10 cellular contexts compared by ENCODE assay signal in genomic region chr12:6684609-6685008, GRCh38. TPM values are rescaled to one million over a fixed set of nuclear protein-coding genes. Genes with fewer than 3 reads are reported as not detected.
DNase-seq lines count a peak whose midpoint lies in the region; ATAC-seq and TF ChIP-seq lines count a peak whose summit lies in the region.
"Had no signal": no experiment of that assay in that cellular context is flagged by ENCODE, and none has a peak within 500 bp of the region (broad histone marks: within the 10 kb centered on the region; RNA-seq: fewer than 3 reads in every experiment).

No MANE protein-coding gene starts in this region.

- no peak overlapping the region for H3K23ac ChIP-seq in IMR-90 (ENCODE audit: low read depth, low read length)

- peaks cover 25% of the 10 kb centered on the region for H3K4me1 Mint-ChIP-seq in neural progenitor cell

- H3K9me1 ChIP-seq in IMR-90 (ENCODE audit: insufficient read depth, low read length) = no peaks in the 10 kb centered on the region

- dilution Hi-C loops in IMR-90 (cut with HindIII; ENCODE audit: low sequenced_read_pairs, unreplicated experiment) = no loop called here

- no peaks in the 10 kb centered on the region for H3K27me3 ChIP-seq in IMR-90 (ENCODE audit: control insufficient read depth, insufficient read depth, low read length)
- no peaks in the 10 kb centered on the region for H3K27me3 ChIP-seq in neural progenitor cell

- no peak overlapping the region for H2AK5ac ChIP-seq in IMR-90 (ENCODE audit: low read depth, low read length)

- in situ Hi-C loops in IMR-90 (cut with MboI; ENCODE audit: low sequenced_read_pairs) (loop anchor here (10.0 kb wide), 1 partner anchor 110 kb away; no protein-coding TSS in a partner anchor), SK-MEL-5 (cut with HindIII; ENCODE audit: low pct_unique_long_range_greater_than_20kb, low sequenced_read_pairs) (no loop called here)

- H3K27ac Mint-ChIP-seq in neural progenitor cell = no peak overlapping the region

- no peak overlapping the region for H3K27ac ChIP-seq in IMR-90 (ENCODE audit: insufficient read depth, low read length)
- no peak overlapping the region for H3K27ac ChIP-seq in neural progenitor cell

- peaks cover under 1% of the 10 kb centered on the region for H3K27me3 Mint-ChIP-seq in neural progenitor cell (ENCODE audit: insufficient read depth, low read depth)

- H3F3A ChIP-seq in neural progenitor cell (ENCODE audit: low read depth) = peaks cover 27% of the 10 kb centered on the region

- H4K20me1 ChIP-seq in IMR-90 (ENCODE audit: insufficient read depth, low read length) (peaks cover 36% of the 10 kb centered on the region; the same call in 1 of the 2 replicates), neural progenitor cell (ENCODE audit: low read depth) (peaks cover 37% of the 10 kb centered on the region)

- H3K4me3 ChIP-seq in IMR-90 (ENCODE audit: insufficient read depth, low read depth, low read length) (no peak overlapping the region), neural progenitor cell (no peak overlapping the region)

- no peak overlapping the region for H3K14ac ChIP-seq in IMR-90 (replicated peaks; ENCODE audit: low read depth, low read length)

- H2AFZ ChIP-seq in IMR-90 (replicated peaks; ENCODE audit: low read length, poor library complexity) = no peak overlapping the region
- no peak overlapping the region for H2AFZ ChIP-seq in neural progenitor cell (replicated peaks)

- H3K9me3 ChIP-seq in IMR-90 (ENCODE audit: control insufficient read depth, insufficient read depth, low read length) = no peaks in the 10 kb centered on the region
- no peaks in the 10 kb centered on the region for H3K9me3 ChIP-seq in neural progenitor cell (ENCODE audit: low read depth)

- no peak overlapping the region for H3K56ac ChIP-seq in IMR-90 (ENCODE audit: extremely low read depth, insufficient read depth, low read length)

- H2BK120ac ChIP-seq in IMR-90 (ENCODE audit: low read depth, low read length) = no peak overlapping the region

- no CpG with 5 or more reads among the region's 6 CpGs for WGBS in IMR-90 (ENCODE audit: extremely low coverage in 2 of 2, insufficient read length in 1 of 2), 2 experiments

- no peak overlapping the region for H2BK20ac ChIP-seq in IMR-90 (ENCODE audit: low read depth, low read length)

- CTCF ChIA-PET in IMR-90 (lab: Yijun Ruan, JAX) = interaction anchor here (0.9 to 1.0 kb wide), 3 partner anchors 15 to 66 kb away, joined by 3 read pairs; no protein-coding TSS in a partner anchor

- BruUV-seq in IMR-90 (replicated peaks; lab: Mats Ljungman, UMichigan) = no TSS peak

- H2BK5ac ChIP-seq in IMR-90 (ENCODE audit: low read depth, low read length, poor library complexity, severe bottlenecking) = no peak overlapping the region

- no peak overlapping the region for H3K4me3 Mint-ChIP-seq in neural progenitor cell

- H3K36me3 ChIP-seq in IMR-90 (ENCODE audit: control insufficient read depth, insufficient read depth, low read length) (peaks cover 11% of the 10 kb centered on the region), neural progenitor cell (peaks cover 4% of the 10 kb centered on the region)

- no peak overlapping the region for H2AK9ac ChIP-seq in IMR-90 (replicated peaks; ENCODE audit: low read depth, low read length, poor library complexity)

- ATAC-seq in IMR-90 (ENCODE audit: low read depth) = no peak
- no peak for ATAC-seq in GM18867 (IDR thresholded peaks at IDR 0.05; ENCODE audit: unreplicated experiment)
- no peak for ATAC-seq in GM18868 (IDR thresholded peaks at IDR 0.05; ENCODE audit: unreplicated experiment)

- peak; percentile 42 for TF ChIP-seq RAD21 in IMR-90 (IDR thresholded peaks at IDR 0.05; ENCODE audit: low read length)

- peak; percentile 30 for DNase-seq in DMS114 treated with DMSO at 0.1 percent for 48 hours (lab: John Stamatoyannopoulos, UW; ENCODE audit: unreplicated experiment)
- DNase-seq in IMR-90 = peak; percentile 16
- DNase-seq in SK-MEL-5 (ENCODE audit: low read depth, low spot score) = peak; percentile 65
- peak; percentile 59 for DNase-seq in cerebellum (ENCODE audit: low spot score)
- peak; percentile 78 for DNase-seq in neural progenitor cell (ENCODE audit: low spot score)
- DNase-seq in HK-2 (ENCODE audit: unreplicated experiment) = no peak

- H3K79me2 ChIP-seq in neural progenitor cell (ENCODE audit: low read depth) = peaks cover 93% of the 10 kb centered on the region

- POLR2A ChIA-PET in IMR-90 (lab: Charles Lee; ENCODE audit: unreplicated experiment) = no interaction called here

- no peak overlapping the region for H3K18ac ChIP-seq in IMR-90 (ENCODE audit: low read depth, low read length)

- TF ChIP-seq CTCF in IMR-90 (conservative IDR thresholded peaks at IDR 0.05; ENCODE audit: low read depth, low read length) (peak; percentile 48), neural progenitor cell (IDR thresholded peaks at IDR 0.05) (peak; percentile 74)

- peaks cover 15 to 63% of the 10 kb centered on the region in 2 experiments for H3K79me1 ChIP-seq in IMR-90 (ENCODE audit: low read depth in 1 of 2, low read length in 2 of 2)

- intact Hi-C loops in IMR-90 (cut with micrococcal nuclease) = loop anchor here (5.0 to 10.0 kb wide), 2 partner anchors 130 to 143 kb away; partner anchors contain the start of genes IFFO1 and P3H3

- peaks cover 3% of the 10 kb centered on the region for H3K4me1 ChIP-seq in IMR-90 (ENCODE audit: control insufficient read depth, insufficient read depth, low read length)
- peaks cover 11% of the 10 kb centered on the region for H3K4me1 ChIP-seq in neural progenitor cell

- TF ChIP-seq POLR2A in IMR-90 (IDR thresholded peaks at IDR 0.05; ENCODE audit: low read depth, low read length) = no peak

- no peak overlapping the region for H4K5ac ChIP-seq in IMR-90 (ENCODE audit: low read depth, low read length)

- no peaks in the 10 kb centered on the region for H3K9me3 Mint-ChIP-seq in neural progenitor cell

- no peak overlapping the region for H2BK15ac ChIP-seq in IMR-90 (ENCODE audit: low read depth, low read length)

- H3K4me2 ChIP-seq in IMR-90 (ENCODE audit: low read depth, low read length) (no peak overlapping the region), neural progenitor cell (no peak overlapping the region)

- no peak overlapping the region; a peak in 1 of 4 replicates for H4K8ac ChIP-seq in IMR-90 (ENCODE audit: low read depth in 2 of 2, low read length in 2 of 2)

- H4K91ac ChIP-seq in IMR-90 (ENCODE audit: insufficient read depth, low read depth, low read length) = no peak overlapping the region

- H3K36me3 Mint-ChIP-seq in neural progenitor cell = peaks cover 3% of the 10 kb centered on the region

- H3K9ac ChIP-seq in IMR-90 (ENCODE audit: low read depth, low read length) = no peak overlapping the region
- no peak overlapping the region for H3K9ac ChIP-seq in neural progenitor cell

- no peak overlapping the region for H3K4ac ChIP-seq in IMR-90 (ENCODE audit: low read depth, low read length)

RNA-seq across cellular contexts. Expression of gene ZNF384, which starts 4.6 kb away (rescaled TPM):
- total RNA-seq in IMR-90 (2012; rRNA removed) = 16.3 and 17.5 TPM in 2 replicates
- 53.7 and 55.6 TPM in 2 replicates for polyA plus RNA-seq in IMR-90 (2012; rRNA removed)
- 23.1 and 32.3 TPM in 2 replicates for polyA plus RNA-seq in IMR-90 (2012; cell fraction: cytosol; rRNA removed)
- polyA plus RNA-seq in IMR-90 (2012; cell fraction: nucleus; rRNA removed; ENCODE audit: low replicate concordance) = 169 and 187 TPM in 2 replicates
- total RNA-seq in SK-MEL-5 (2014; rRNA removed; shearing (Covaris generic)) = 20.9 and 24.4 TPM in 2 replicates
- 96.8 and 106 TPM in 2 replicates for polyA plus RNA-seq in SK-MEL-5 (2015; cell fraction: cytosol; rRNA removed)
- polyA plus RNA-seq in SK-MEL-5 (2015; cell fraction: nucleus; rRNA removed) = 266 and 363 TPM in 2 replicates
- total RNA-seq in cerebellum = 26.8 TPM
- total RNA-seq in neural progenitor cell (ENCODE audit: low replicate concordance) = 38.0 and 52.0 TPM in 2 replicates

RNA-seq across cellular contexts. Expression of gene PIANP, which starts 16.0 kb away (rescaled TPM):
- total RNA-seq in IMR-90 (2012; rRNA removed) (under 0.01 and 0.18 TPM in 2 replicates), cerebellum (1.7 TPM), neural progenitor cell (ENCODE audit: low replicate concordance) (0.32 and 1.7 TPM in 2 replicates)
- polyA plus RNA-seq in IMR-90 (2012; rRNA removed) = 5.4 and 6.8 TPM in 2 replicates
- 4.1 and 11.4 TPM in 2 replicates for polyA plus RNA-seq in IMR-90 (2012; cell fraction: cytosol; rRNA removed)
- polyA plus RNA-seq in IMR-90 (2012; cell fraction: nucleus; rRNA removed; ENCODE audit: low replicate concordance) = 10.0 and 16.9 TPM in 2 replicates
- total RNA-seq in SK-MEL-5 (2014; rRNA removed; shearing (Covaris generic)) = not detected in 2 replicates
- 0.27 and 0.29 TPM in 2 replicates for polyA plus RNA-seq in SK-MEL-5 (2015; cell fraction: cytosol; rRNA removed)
- polyA plus RNA-seq in SK-MEL-5 (2015; cell fraction: nucleus; rRNA removed) = 0.89 TPM in 1 of 2 replicates, not detected in the other
- total RNA-seq: pulmonary artery endothelial cell; T-helper 2 cell treated with Interferon-gamma antibody and Interleukin-4, amounts not matched to agents 100 ng/mL and 5 ng/mL, for 36 hours had no signal

RNA-seq across cellular contexts. Expression of gene ING4, which starts 21.7 kb away (rescaled TPM):
- 22.0 and 25.3 TPM in 2 replicates for total RNA-seq in IMR-90 (2012; rRNA removed)
- polyA plus RNA-seq in IMR-90 (2012; rRNA removed) = 31.1 and 47.5 TPM in 2 replicates
- polyA plus RNA-seq in IMR-90 (2012; cell fraction: cytosol; rRNA removed) = 23.4 and 26.9 TPM in 2 replicates
- 64.9 and 157 TPM in 2 replicates for polyA plus RNA-seq in IMR-90 (2012; cell fraction: nucleus; rRNA removed; ENCODE audit: low replicate concordance)
- total RNA-seq in SK-MEL-5 (2014; rRNA removed; shearing (Covaris generic)) = 23.6 and 24.4 TPM in 2 replicates
- 22.2 and 25.7 TPM in 2 replicates for polyA plus RNA-seq in SK-MEL-5 (2015; cell fraction: cytosol; rRNA removed)
- polyA plus RNA-seq in SK-MEL-5 (2015; cell fraction: nucleus; rRNA removed) = 94.0 and 117 TPM in 2 replicates
- 53.1 TPM for total RNA-seq in cerebellum
- 101 and 135 TPM in 2 replicates for total RNA-seq in neural progenitor cell (ENCODE audit: low replicate concordance)

RNA-seq across cellular contexts. Expression of gene ACRBP, which starts 37.4 kb away (rescaled TPM):
- total RNA-seq in IMR-90 (2012; rRNA removed) (not detected in 2 replicates), cerebellum (1.7 TPM), neural progenitor cell (ENCODE audit: low replicate concordance) (2.7 and 3.8 TPM in 2 replicates)
- polyA plus RNA-seq in IMR-90 (2012; rRNA removed) = 0.27 and 0.38 TPM in 2 replicates
- 0.15 and 1.9 TPM in 2 replicates for polyA plus RNA-seq in IMR-90 (2012; cell fraction: cytosol; rRNA removed)
- 0.88 and 1.2 TPM in 2 replicates for polyA plus RNA-seq in IMR-90 (2012; cell fraction: nucleus; rRNA removed; ENCODE audit: low replicate concordance)
- 0.21 and 0.37 TPM in 2 replicates for total RNA-seq in SK-MEL-5 (2014; rRNA removed; shearing (Covaris generic))
- polyA plus RNA-seq in SK-MEL-5 (2015; cell fraction: cytosol; rRNA removed) = 0.21 TPM in 1 of 2 replicates, not detected in the other
- 1.2 and 1.3 TPM in 2 replicates for polyA plus RNA-seq in SK-MEL-5 (2015; cell fraction: nucleus; rRNA removed)

RNA-seq across cellular contexts. Expression of gene COPS7A, which starts 39.2 kb away (rescaled TPM):
- total RNA-seq in IMR-90 (2012; rRNA removed) = 51.4 and 58.8 TPM in 2 replicates
- polyA plus RNA-seq in IMR-90 (2012; rRNA removed) = 135 and 138 TPM in 2 replicates
- polyA plus RNA-seq in IMR-90 (2012; cell fraction: cytosol; rRNA removed) = 142 and 155 TPM in 2 replicates
- polyA plus RNA-seq in IMR-90 (2012; cell fraction: nucleus; rRNA removed; ENCODE audit: low replicate concordance) = 205 and 256 TPM in 2 replicates
- total RNA-seq in SK-MEL-5 (2014; rRNA removed; shearing (Covaris generic)) = 122 and 133 TPM in 2 replicates
- polyA plus RNA-seq in SK-MEL-5 (2015; cell fraction: cytosol; rRNA removed) = 123 and 127 TPM in 2 replicates
- polyA plus RNA-seq in SK-MEL-5 (2015; cell fraction: nucleus; rRNA removed) = 236 and 242 TPM in 2 replicates
- total RNA-seq in cerebellum = 22.6 TPM
- 24.5 and 41.8 TPM in 2 replicates for total RNA-seq in neural progenitor cell (ENCODE audit: low replicate concordance)
